13 cellular contexts compared by ENCODE assay signal in the genomic region with DNA sequence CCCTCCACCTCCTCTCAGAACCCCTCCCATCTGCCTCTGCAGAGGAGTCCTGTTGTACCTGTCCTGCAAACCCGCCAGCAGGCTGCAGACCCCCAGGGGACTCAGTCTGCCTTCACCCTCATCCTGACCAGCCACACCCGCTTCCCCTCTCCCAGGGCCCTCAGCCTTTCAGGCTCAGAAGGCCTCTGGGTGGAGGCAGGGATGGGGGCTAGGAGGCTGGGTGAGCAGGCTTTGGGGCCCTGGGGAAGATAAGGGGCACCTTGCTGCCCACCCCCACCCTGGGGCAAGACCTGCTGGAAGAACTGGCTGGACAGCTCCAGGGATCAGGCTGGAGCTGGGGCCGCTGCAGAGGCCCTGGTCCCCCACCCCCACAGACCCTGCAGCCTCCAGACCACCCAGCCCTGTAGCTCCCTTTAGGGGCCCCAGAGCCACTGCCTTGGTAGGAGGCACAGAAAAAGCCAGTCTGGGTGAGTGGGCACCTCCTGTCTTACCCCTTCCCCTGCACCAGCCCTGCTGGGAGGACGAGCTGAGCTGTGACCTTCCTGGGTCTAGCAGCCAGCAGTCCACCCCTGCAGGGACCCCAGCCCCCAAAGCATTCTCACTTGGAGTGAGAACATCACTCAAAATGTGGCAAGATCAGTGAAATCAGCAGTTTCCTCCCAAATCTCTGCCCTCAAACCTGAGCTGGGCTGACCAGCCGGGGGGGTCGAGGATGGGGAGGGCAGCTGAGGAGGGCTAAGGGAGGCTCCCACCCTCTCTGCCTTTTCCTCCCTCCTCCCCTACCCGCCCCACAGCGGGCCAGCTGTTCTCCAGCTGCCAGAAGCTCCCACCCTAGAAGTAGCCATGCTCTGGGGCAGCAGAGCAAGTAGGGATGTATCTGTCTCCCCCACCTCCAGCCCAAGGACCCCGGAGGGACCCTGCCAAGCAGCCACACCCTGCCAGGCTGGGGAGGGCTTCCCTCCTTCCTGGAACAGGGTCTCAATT. TPM values are rescaled to one million over a fixed set of nuclear protein-coding genes. Genes with fewer than 3 reads are reported as not detected.
DNase-seq lines count a peak whose midpoint lies in the region; ATAC-seq, FAIRE-seq and TF ChIP-seq lines count a peak whose summit lies in the region.
"Had no signal": no experiment of that assay in that cellular context is flagged by ENCODE, and none has a peak within 500 bp of the region (broad histone marks: within the 10 kb centered on the region; RNA-seq: fewer than 3 reads in every experiment).

No MANE protein-coding gene starts in this region.

- H3K4me2 ChIP-seq in HepG2 (ENCODE audit: low read depth, low read length) (no peak overlapping the region), osteoblast (ENCODE audit: insufficient read depth, low read length) (no peak overlapping the region)

- DNase-seq in HepG2 (ENCODE audit: low spot score) = no peak
- DNase-seq in right lobe of liver = no peak
- DNase-seq in esophagus squamous epithelium (lab: John Stamatoyannopoulos, UW) = no peak
- peak; percentile 71 for DNase-seq in osteoblast (ENCODE audit: insufficient read length, low spot score, missing footprints)
- no peak for DNase-seq in aorta
- DNase-seq in stimulated activated CD4-positive, alpha-beta T cell treated with anti-CD3 and anti-CD28 coated beads, Interleukin-4, amount 100 ng/mL, for 4 hours = no peak
- no peak for DNase-seq in stimulated activated naive CD4-positive, alpha-beta T cell (lab: John Stamatoyannopoulos, UW)
- no peak for DNase-seq in AG08395 (ENCODE audit: low spot score)
- DNase-seq: activated T-cell treated with anti-CD3 and anti-CD28 coated beads, Interleukin-2, amount 50 U/mL, for 24 hours; KBM-7; left lung; stimulated activated CD4-positive, alpha-beta T cell treated with anti-CD3 and anti-CD28 coated beads, Interleukin-12 subunit alpha, Interleukin-12 subunit beta, amount 100 ng/mL, for 4 hours had no signal

- H4K20me1 ChIP-seq in HepG2 (ENCODE audit: insufficient read depth, low read length) (peaks cover 58% of the 10 kb centered on the region; the same call in 1 of the 2 replicates), osteoblast (ENCODE audit: insufficient read depth, low read length) (peaks cover 36% of the 10 kb centered on the region)

- TF ChIP-seq POLR2A in HepG2 (IDR thresholded peaks at IDR 0.05; ENCODE audit: insufficient read depth in 1 of 2, low read depth in 2 of 2, low read length in 2 of 2) (no peak), right lobe of liver (IDR thresholded peaks at IDR 0.05) (no peak), esophagus squamous epithelium (IDR thresholded peaks at IDR 0.05) (no peak)

- no peak for TF ChIP-seq CTCF in HepG2 (CRISPR knock-in tag; IDR thresholded peaks at IDR 0.05)
- TF ChIP-seq CTCF in right lobe of liver (IDR thresholded peaks at IDR 0.05) = no peak
- TF ChIP-seq CTCF in esophagus squamous epithelium (IDR thresholded peaks at IDR 0.05) = no peak
- no peak for TF ChIP-seq CTCF in osteoblast (IDR thresholded peaks at IDR 0.05; ENCODE audit: extremely low read depth, low read depth, low read length)

- H3K79me2 ChIP-seq in HepG2 (ENCODE audit: insufficient read depth, low read length) = peaks cover 55% of the 10 kb centered on the region
- H3K79me2 ChIP-seq in osteoblast (ENCODE audit: insufficient read depth, low read length) = peaks cover 85% of the 10 kb centered on the region

- no peak overlapping the region for H3K27ac ChIP-seq in HepG2 (ENCODE audit: extremely low read length, insufficient read depth, low read length)
- H3K27ac ChIP-seq in right lobe of liver = no peak overlapping the region
- H3K27ac ChIP-seq in esophagus squamous epithelium = peak overlapping the region; percentile 95 to 99 (median 97)
- no peak overlapping the region for H3K27ac ChIP-seq in osteoblast (ENCODE audit: low read depth, low read length)
- H3K27ac ChIP-seq in aorta (ENCODE audit: low read depth in 1 of 2, low read length in 2 of 2) = peak overlapping the region; percentile 91 to 92
- H3K27ac ChIP-seq: left lung had no signal

- WGBS in HepG2 (ENCODE audit: low lambda C conversion rate) = 89% methylated on average over 7 of the region's 9 CpGs
- WGBS in right lobe of liver (ENCODE audit: insufficient coverage, low coverage, low lambda C conversion rate, missing lambda C conversion rate) = 40% methylated on average over 4 of the region's 9 CpGs
- 17 to 28% methylated on average over 4 to 5 of the region's 9 CpGs for WGBS in esophagus squamous epithelium, 2 donors
- WGBS in aorta, 2 donors = 28 to 32% methylated on average over 9 of the region's 9 CpGs

- no peak overlapping the region for H3K9ac ChIP-seq in HepG2 (ENCODE audit: insufficient read depth, low read depth, low read length)

- CTCF ChIA-PET in HepG2 (lab: Yijun Ruan, JAX; ENCODE audit: low intra/inter-chr PET ratio, low total read pairs) = no interaction called here

- H3K9me3 ChIP-seq in HepG2 (ENCODE audit: low read length) = no peaks in the 10 kb centered on the region
- H3K9me3 ChIP-seq in right lobe of liver = no peaks in the 10 kb centered on the region
- no peaks in the 10 kb centered on the region for H3K9me3 ChIP-seq in esophagus squamous epithelium
- no peaks in the 10 kb centered on the region for H3K9me3 ChIP-seq in osteoblast (ENCODE audit: low read depth, low read length)
- H3K9me3 ChIP-seq in aorta (ENCODE audit: control insufficient read depth, low read length) = no peaks in the 10 kb centered on the region
- H3K9me3 ChIP-seq: left lung had no signal

- in situ Hi-C loops in HepG2 (cut with HindIII; ENCODE audit: extremely low pct_ligation_motif_present, low pct_unique_long_range_greater_than_20kb) = no loop called here

- no peak overlapping the region for H3K4me3 ChIP-seq in HepG2 (replicated peaks in 1 of 3; ENCODE audit: insufficient read depth in 1 of 3, low read depth in 2 of 3, low read length in 3 of 3)
- H3K4me3 ChIP-seq in right lobe of liver = no peak overlapping the region
- peak overlapping the region in 3 of 4 donors; percentile 1 to 21 (median 1) for H3K4me3 ChIP-seq in esophagus squamous epithelium
- H3K4me3 ChIP-seq in osteoblast (ENCODE audit: insufficient read depth, low read length) = no peak overlapping the region
- no peak overlapping the region for H3K4me3 ChIP-seq in aorta (ENCODE audit: low read length in 2 of 2)
- H3K4me3 ChIP-seq: left lung had no signal

- H3K4me1 ChIP-seq in HepG2 (ENCODE audit: insufficient read depth, low read length) (peaks cover 49% of the 10 kb centered on the region), right lobe of liver (peaks cover 0 to 11% (median 4%) of the 10 kb centered on the region in 4 donors), esophagus squamous epithelium (peaks cover 72 to 93% (median 75%) of the 10 kb centered on the region in 3 donors), osteoblast (ENCODE audit: insufficient read depth, low read length) (peaks cover 38% of the 10 kb centered on the region), aorta (ENCODE audit: control insufficient read depth in 1 of 2, insufficient read depth in 2 of 2, low read length in 2 of 2) (no peaks in the 10 kb centered on the region)

- POLR2A ChIA-PET in HepG2 (lab: Yijun Ruan, JAX) = no interaction called here

- H3K27me3 ChIP-seq in HepG2 (ENCODE audit: control insufficient read depth in 1 of 2, insufficient read depth in 2 of 2, low read length in 2 of 2) (no peaks in the 10 kb centered on the region), right lobe of liver (no peaks in the 10 kb centered on the region), esophagus squamous epithelium (peaks cover 0 to 10% (median 0%) of the 10 kb centered on the region in 4 donors), osteoblast (ENCODE audit: insufficient read depth, low read length) (no peaks in the 10 kb centered on the region), aorta (ENCODE audit: control insufficient read depth in 1 of 2, insufficient read depth in 2 of 2, low read length in 1 of 2) (no peaks in the 10 kb centered on the region)

- intact Hi-C loops in HepG2 (cut with micrococcal nuclease; ENCODE audit: unreplicated experiment) = no loop called here
- intact Hi-C loops in right lobe of liver (cut with DNase I) = no loop called here
- intact Hi-C loops in esophagus squamous epithelium (cut with DNase I) = no loop called here
- intact Hi-C loops in aorta (cut with DNase I) = no loop called here

- H3K36me3 ChIP-seq in HepG2 (replicated peaks in 1 of 2; ENCODE audit: control insufficient read depth in 1 of 2, insufficient read depth in 2 of 2, low read length in 2 of 2) (peaks cover under 1 to 4% of the 10 kb centered on the region in 2 experiments; a peak in 2 of 5 replicates), right lobe of liver (no peaks in the 10 kb centered on the region), esophagus squamous epithelium (peaks cover 0 to 4% (median 0%) of the 10 kb centered on the region in 3 donors), osteoblast (ENCODE audit: insufficient read depth, low read length) (no peaks in the 10 kb centered on the region), aorta (ENCODE audit: control insufficient read depth in 1 of 2, insufficient read depth in 2 of 2, low read length in 1 of 2) (no peaks in the 10 kb centered on the region)
- H3K36me3 ChIP-seq: left lung had no signal

- no peak overlapping the region for H2AFZ ChIP-seq in HepG2 (ENCODE audit: low read length)
- H2AFZ ChIP-seq in osteoblast (ENCODE audit: low read length) = no peak overlapping the region

- no TSS peak for BruUV-seq in HepG2 (replicated peaks; lab: Mats Ljungman, UMichigan)

- no peak for FAIRE-seq in HepG2 (lab: Jason Lieb, UNC)

- TF ChIP-seq RAD21 in HepG2 (CRISPR knock-in tag; IDR thresholded peaks at IDR 0.05) = no peak

- TF ChIP-seq EP300 in HepG2 (IDR thresholded peaks at IDR 0.05; ENCODE audit: low read depth in 2 of 2, low read length in 2 of 2) (no peak), HepG2 (CRISPR knock-in tag; IDR thresholded peaks at IDR 0.05; ENCODE audit: borderline replicate concordance) (no peak)

- ATAC-seq in HepG2 = no peak
- no peak for ATAC-seq in right lobe of liver
- no peak for ATAC-seq in aorta (ENCODE audit: low FRiP score)
- ATAC-seq: left lung had no signal

RNA-seq across cellular contexts. Expression of gene TEAD3, which starts 5.0 kb away (rescaled TPM):
- total RNA-seq in HepG2 (2016; rRNA removed; fragmentation: Illumina TruSeq; extraction: Trizol) = 14.4 and 15.1 TPM in 2 replicates
- total RNA-seq in HepG2 (2016; cell fraction: cytosol; rRNA removed; fragmentation: Illumina TruSeq; extraction: Trizol; ENCODE audit: low read depth) = 3.9 and 4.4 TPM in 2 replicates
- 12.5 and 14.5 TPM in 2 replicates for total RNA-seq in HepG2 (2016; cell fraction: insoluble cytoplasmic fraction; rRNA removed; fragmentation: Illumina TruSeq; extraction: Trizol)
- 14.0 and 14.5 TPM in 2 replicates for total RNA-seq in HepG2 (2016; cell fraction: membrane; rRNA removed; fragmentation: Illumina TruSeq; extraction: Trizol)
- total RNA-seq in HepG2 (2016; cell fraction: nucleus; rRNA removed; fragmentation: Illumina TruSeq; extraction: Trizol) = 12.5 and 14.3 TPM in 2 replicates
- 16.5 and 20.5 TPM in 2 replicates for polyA plus RNA-seq in HepG2 (2011; rRNA removed)
- polyA plus RNA-seq in HepG2 (2011; cell fraction: cytosol; rRNA removed) = 11.8 and 14.3 TPM in 2 replicates
- 41.6 and 45.4 TPM in 2 replicates for polyA plus RNA-seq in HepG2 (2011; cell fraction: nucleus; rRNA removed)
- polyA plus RNA-seq in HepG2 (2012) = 19.1 and 24.4 TPM in 2 replicates
- polyA plus RNA-seq in HepG2 (2016; cell fraction: cytosol; fragmentation: Illumina TruSeq; extraction: Trizol; ENCODE audit: low read depth) = 5.1 and 5.5 TPM in 2 replicates
- polyA plus RNA-seq in HepG2 (2016; cell fraction: insoluble cytoplasmic fraction; fragmentation: Illumina TruSeq; extraction: Trizol; ENCODE audit: low read depth) = 22.1 and 28.5 TPM in 2 replicates
- 12.7 and 14.9 TPM in 2 replicates for polyA plus RNA-seq in HepG2 (2016; cell fraction: membrane; fragmentation: Illumina TruSeq; extraction: Trizol; ENCODE audit: low read depth)
- polyA plus RNA-seq in HepG2 (2016; cell fraction: nucleus; fragmentation: Illumina TruSeq; extraction: Trizol; ENCODE audit: insufficient read depth, low read depth) = 41.9 and 43.9 TPM in 2 replicates
- polyA minus RNA-seq in HepG2 (2011; rRNA and poly(A)+ RNA removed; ENCODE audit: low replicate concordance) = 6.0 and 22.8 TPM in 2 replicates
- 7.7 and 8.2 TPM in 2 replicates for polyA minus RNA-seq in HepG2 (2011; cell fraction: cytosol; rRNA and poly(A)+ RNA removed)
- polyA minus RNA-seq in HepG2 (2011; cell fraction: nucleus; rRNA and poly(A)+ RNA removed) = 7.9 and 8.6 TPM in 2 replicates
- 1 to 10 TPM; 5.2 to 8.5 (median 6.9) TPM for total RNA-seq in right lobe of liver
- total RNA-seq in esophagus squamous epithelium = 10 to 100 TPM; 13.7 to 33.5 (median 29.3) TPM
- total RNA-seq in osteoblast = 10.9 and 11.2 TPM in 2 replicates
- 10 to 100 TPM; 43.5 to 78.0 TPM for total RNA-seq in aorta
- 10 to 100 TPM; 16.7 to 54.2 TPM for polyA plus RNA-seq in aorta

RNA-seq across cellular contexts. Expression of gene TULP1, which starts 20.8 kb away (rescaled TPM):
- total RNA-seq in HepG2 (2016; rRNA removed; fragmentation: Illumina TruSeq; extraction: Trizol) (not detected in 2 replicates), right lobe of liver (not detected), esophagus squamous epithelium (not detected), osteoblast (not detected in 2 replicates), aorta (not detected)
- 0.35 TPM in 1 of 2 replicates, not detected in the other for total RNA-seq in HepG2 (2016; cell fraction: cytosol; rRNA removed; fragmentation: Illumina TruSeq; extraction: Trizol; ENCODE audit: low read depth)
- total RNA-seq in HepG2 (2016; cell fraction: insoluble cytoplasmic fraction; rRNA removed; fragmentation: Illumina TruSeq; extraction: Trizol) = not detected in 2 replicates
- not detected in 2 replicates for total RNA-seq in HepG2 (2016; cell fraction: membrane; rRNA removed; fragmentation: Illumina TruSeq; extraction: Trizol)
- total RNA-seq in HepG2 (2016; cell fraction: nucleus; rRNA removed; fragmentation: Illumina TruSeq; extraction: Trizol) = not detected in 2 replicates
- polyA plus RNA-seq in HepG2 (2011; rRNA removed) (not detected in 2 replicates), aorta (1 to 10 TPM in 1 of 2 donors, not detected in 1; 3.3 TPM)
- polyA plus RNA-seq in HepG2 (2011; cell fraction: cytosol; rRNA removed) = not detected in 2 replicates
- polyA plus RNA-seq in HepG2 (2011; cell fraction: nucleus; rRNA removed) = not detected in 2 replicates
- not detected in 2 replicates for polyA plus RNA-seq in HepG2 (2012)
- polyA plus RNA-seq in HepG2 (2016; cell fraction: cytosol; fragmentation: Illumina TruSeq; extraction: Trizol; ENCODE audit: low read depth) = not detected in 2 replicates
- not detected in 2 replicates for polyA plus RNA-seq in HepG2 (2016; cell fraction: insoluble cytoplasmic fraction; fragmentation: Illumina TruSeq; extraction: Trizol; ENCODE audit: low read depth)
- polyA plus RNA-seq in HepG2 (2016; cell fraction: membrane; fragmentation: Illumina TruSeq; extraction: Trizol; ENCODE audit: low read depth) = not detected in 2 replicates
- not detected in 2 replicates for polyA plus RNA-seq in HepG2 (2016; cell fraction: nucleus; fragmentation: Illumina TruSeq; extraction: Trizol; ENCODE audit: insufficient read depth, low read depth)
- polyA minus RNA-seq in HepG2 (2011; rRNA and poly(A)+ RNA removed; ENCODE audit: low replicate concordance) = not detected in 2 replicates
- polyA minus RNA-seq in HepG2 (2011; cell fraction: cytosol; rRNA and poly(A)+ RNA removed) = not detected in 2 replicates
- polyA minus RNA-seq in HepG2 (2011; cell fraction: nucleus; rRNA and poly(A)+ RNA removed) = not detected in 2 replicates
- total RNA-seq: left lung, RPMI7951 had no signal

RNA-seq across cellular contexts. Expression of gene RPL10A, which starts 23.6 kb away (rescaled TPM):
- 1,854 and 2,285 TPM in 2 replicates for total RNA-seq in HepG2 (2016; rRNA removed; fragmentation: Illumina TruSeq; extraction: Trizol)
- total RNA-seq in HepG2 (2016; cell fraction: cytosol; rRNA removed; fragmentation: Illumina TruSeq; extraction: Trizol; ENCODE audit: low read depth) = 2,437 and 2,775 TPM in 2 replicates
- total RNA-seq in HepG2 (2016; cell fraction: insoluble cytoplasmic fraction; rRNA removed; fragmentation: Illumina TruSeq; extraction: Trizol) = 1,859 and 2,386 TPM in 2 replicates
- total RNA-seq in HepG2 (2016; cell fraction: membrane; rRNA removed; fragmentation: Illumina TruSeq; extraction: Trizol) = 4,119 and 4,316 TPM in 2 replicates
- total RNA-seq in HepG2 (2016; cell fraction: nucleus; rRNA removed; fragmentation: Illumina TruSeq; extraction: Trizol) = 734 and 771 TPM in 2 replicates
- 2,253 and 2,726 TPM in 2 replicates for polyA plus RNA-seq in HepG2 (2011; rRNA removed)
- 2,315 and 3,589 TPM in 2 replicates for polyA plus RNA-seq in HepG2 (2011; cell fraction: cytosol; rRNA removed)
- polyA plus RNA-seq in HepG2 (2011; cell fraction: nucleus; rRNA removed) = 1,402 and 1,561 TPM in 2 replicates
- polyA plus RNA-seq in HepG2 (2012) = 2,161 and 2,246 TPM in 2 replicates
- polyA plus RNA-seq in HepG2 (2016; cell fraction: cytosol; fragmentation: Illumina TruSeq; extraction: Trizol; ENCODE audit: low read depth) = 3,096 and 3,343 TPM in 2 replicates
- polyA plus RNA-seq in HepG2 (2016; cell fraction: insoluble cytoplasmic fraction; fragmentation: Illumina TruSeq; extraction: Trizol; ENCODE audit: low read depth) = 2,345 and 2,428 TPM in 2 replicates
- polyA plus RNA-seq in HepG2 (2016; cell fraction: membrane; fragmentation: Illumina TruSeq; extraction: Trizol; ENCODE audit: low read depth) = 4,116 and 4,234 TPM in 2 replicates
- 1,389 and 1,424 TPM in 2 replicates for polyA plus RNA-seq in HepG2 (2016; cell fraction: nucleus; fragmentation: Illumina TruSeq; extraction: Trizol; ENCODE audit: insufficient read depth, low read depth)
- 921 and 1,139 TPM in 2 replicates for polyA minus RNA-seq in HepG2 (2011; rRNA and poly(A)+ RNA removed; ENCODE audit: low replicate concordance)
- 630 and 657 TPM in 2 replicates for polyA minus RNA-seq in HepG2 (2011; cell fraction: cytosol; rRNA and poly(A)+ RNA removed)
- 275 and 369 TPM in 2 replicates for polyA minus RNA-seq in HepG2 (2011; cell fraction: nucleus; rRNA and poly(A)+ RNA removed)
- total RNA-seq in right lobe of liver = 100 to 1,000 TPM; 366 to 446 (median 412) TPM
- 1,000 to 10,000 TPM; 1,152 to 2,101 (median 1,461) TPM for total RNA-seq in esophagus squamous epithelium
- 1,373 and 1,488 TPM in 2 replicates for total RNA-seq in osteoblast
- 100 to 1,000 TPM; 834 to 875 TPM for total RNA-seq in aorta
- polyA plus RNA-seq in aorta = 1,000 to 10,000 TPM; 2,062 to 2,391 TPM

RNA-seq across cellular contexts. Expression of gene FANCE, which starts 39.7 kb away (rescaled TPM):
- total RNA-seq in HepG2 (2016; rRNA removed; fragmentation: Illumina TruSeq; extraction: Trizol) (9.7 and 11.2 TPM in 2 replicates), right lobe of liver (1 to 10 TPM in 3 of 6 experiments, under 1 TPM in 3; 0.44 to 1.7 (median 0.95) TPM), esophagus squamous epithelium (10 to 100 TPM in 1 of 4 donors, 1 to 10 TPM in 3; 6.9 to 15.5 (median 8.0) TPM), osteoblast (13.8 and 16.6 TPM in 2 replicates), aorta (1 to 10 TPM; 4.7 to 5.5 TPM)
- total RNA-seq in HepG2 (2016; cell fraction: cytosol; rRNA removed; fragmentation: Illumina TruSeq; extraction: Trizol; ENCODE audit: low read depth) = 1.9 and 2.5 TPM in 2 replicates
- total RNA-seq in HepG2 (2016; cell fraction: insoluble cytoplasmic fraction; rRNA removed; fragmentation: Illumina TruSeq; extraction: Trizol) = 9.2 and 10.0 TPM in 2 replicates
- 6.3 and 6.7 TPM in 2 replicates for total RNA-seq in HepG2 (2016; cell fraction: membrane; rRNA removed; fragmentation: Illumina TruSeq; extraction: Trizol)
- total RNA-seq in HepG2 (2016; cell fraction: nucleus; rRNA removed; fragmentation: Illumina TruSeq; extraction: Trizol) = 4.8 and 7.1 TPM in 2 replicates
- polyA plus RNA-seq in HepG2 (2011; rRNA removed) (7.1 and 7.9 TPM in 2 replicates), aorta (1 to 10 TPM; 1.3 to 4.4 TPM)
- 6.3 and 6.8 TPM in 2 replicates for polyA plus RNA-seq in HepG2 (2011; cell fraction: cytosol; rRNA removed)
- 6.9 and 8.4 TPM in 2 replicates for polyA plus RNA-seq in HepG2 (2011; cell fraction: nucleus; rRNA removed)
- polyA plus RNA-seq in HepG2 (2012) = 4.1 and 4.3 TPM in 2 replicates
- polyA plus RNA-seq in HepG2 (2016; cell fraction: cytosol; fragmentation: Illumina TruSeq; extraction: Trizol; ENCODE audit: low read depth) = 1.5 and 1.6 TPM in 2 replicates
- 7.5 and 8.6 TPM in 2 replicates for polyA plus RNA-seq in HepG2 (2016; cell fraction: insoluble cytoplasmic fraction; fragmentation: Illumina TruSeq; extraction: Trizol; ENCODE audit: low read depth)
- polyA plus RNA-seq in HepG2 (2016; cell fraction: membrane; fragmentation: Illumina TruSeq; extraction: Trizol; ENCODE audit: low read depth) = 3.0 and 4.3 TPM in 2 replicates
- polyA plus RNA-seq in HepG2 (2016; cell fraction: nucleus; fragmentation: Illumina TruSeq; extraction: Trizol; ENCODE audit: insufficient read depth, low read depth) = 13.2 and 13.8 TPM in 2 replicates
- 14.3 and 23.1 TPM in 2 replicates for polyA minus RNA-seq in HepG2 (2011; rRNA and poly(A)+ RNA removed; ENCODE audit: low replicate concordance)
- 5.5 TPM in 2 replicates for polyA minus RNA-seq in HepG2 (2011; cell fraction: cytosol; rRNA and poly(A)+ RNA removed)
- 1.8 and 2.4 TPM in 2 replicates for polyA minus RNA-seq in HepG2 (2011; cell fraction: nucleus; rRNA and poly(A)+ RNA removed)

Comparison
In these comparisons a context has a peak if more than half of its experiments do, and no peak if none do; other contexts are left out.
1. H3K27ac ChIP-seq: peak in esophagus squamous epithelium (4 of 4) and aorta (2 of 2); none in HepG2 (single experiment), right lobe of liver (0 of 3) and osteoblast (single experiment).
2. H3K4me3 ChIP-seq: peak in esophagus squamous epithelium (3 of 4); none in HepG2 (0 of 3), right lobe of liver (0 of 3), osteoblast (single experiment) and aorta (0 of 2).